Comparison of ENCODE assay signal across 21 cellular contexts in genomic region chr2:239362497-239362896, GRCh38.
"Had no signal": no experiment of that assay in that cellular context is flagged by ENCODE, and none has a peak within 500 bp of the region (broad histone marks: within the 10 kb centered on the region; RNA-seq: fewer than 3 reads in every experiment).

No MANE protein-coding gene starts in this region.

- H3K9me3 ChIP-seq: colonic mucosa, heart left ventricle, left lung, lower lobe of right lung, ovary, right lobe of liver, spleen, testis, tibial nerve had no signal

- H3K27ac ChIP-seq: colonic mucosa, left lung, lower lobe of right lung, ovary, right lobe of liver, spleen, testis, tibial nerve had no signal

- H3K27me3 ChIP-seq: colonic mucosa, heart left ventricle, left lung, ovary, right lobe of liver, spleen, testis, tibial nerve had no signal

- DNase-seq: colonic mucosa; dermis blood vessel endothelial cell; foreskin melanocyte; heart left ventricle; hippocampal formation; islet precursor cell; left lung; lower lobe of right lung; mesendoderm; naive thymus-derived CD4-positive, alpha-beta T cell; ovary; right lobe of liver; spleen; stimulated activated CD4-positive, alpha-beta T cell treated with anti-CD3 and anti-CD28 coated beads, Interleukin-15, amount 100 ng/mL, for 24 hours; stimulated activated CD4-positive, alpha-beta T cell treated with anti-CD3 and anti-CD28 coated beads, Interleukin-1b, Interleukin-23, amount 100 ng/mL, for 48 hours; stimulated activated CD4-positive, alpha-beta T cell treated with anti-CD3 and anti-CD28 coated beads, Interleukin-4, amount 100 ng/mL, for 24 hours; testis had no signal

- H3K27me3 Mint-ChIP-seq: naive thymus-derived CD4-positive, alpha-beta T cell; stimulated activated memory B cell treated with anti-CD40 and anti-IgM and Interleukin-4, amounts not matched to agents 10 μg/mL and 1 μg/mL and 100 μg/mL, for 72 hours; stimulated activated naive CD8-positive, alpha-beta T cell treated with anti-CD3 and anti-CD28 coated beads, Interleukin-15, Interleukin-2, amounts not matched to agents 100 ng/mL and 50 ng/mL, for 24 hours had no signal

- H3K9me3 Mint-ChIP-seq: naive thymus-derived CD4-positive, alpha-beta T cell; neural crest cell; stimulated activated memory B cell treated with anti-CD40 and anti-IgM and Interleukin-4, amounts not matched to agents 10 μg/mL and 1 μg/mL and 100 μg/mL, for 72 hours; stimulated activated naive CD8-positive, alpha-beta T cell treated with anti-CD3 and anti-CD28 coated beads, Interleukin-15, Interleukin-2, amounts not matched to agents 100 ng/mL and 50 ng/mL, for 24 hours had no signal

- H3K4me1 Mint-ChIP-seq: stimulated activated memory B cell treated with anti-CD40 and anti-IgM and Interleukin-4, amounts not matched to agents 10 μg/mL and 1 μg/mL and 100 μg/mL, for 72 hours had no signal

- H3K36me3 ChIP-seq: colonic mucosa, heart left ventricle, left lung, lower lobe of right lung, ovary, right lobe of liver, tibial nerve had no signal

- ATAC-seq: left lung; lower lobe of right lung; naive thymus-derived CD4-positive, alpha-beta T cell; right lobe of liver; stimulated activated memory B cell treated with anti-CD40 and anti-IgM and Interleukin-4, amounts not matched to agents 10 μg/mL and 1 μg/mL and 100 μg/mL, for 72 hours had no signal

- H3K4me3 Mint-ChIP-seq: naive thymus-derived CD4-positive, alpha-beta T cell; neural crest cell; stimulated activated memory B cell treated with anti-CD40 and anti-IgM and Interleukin-4, amounts not matched to agents 10 μg/mL and 1 μg/mL and 100 μg/mL, for 72 hours; stimulated activated naive CD8-positive, alpha-beta T cell treated with anti-CD3 and anti-CD28 coated beads, Interleukin-15, Interleukin-2, amounts not matched to agents 100 ng/mL and 50 ng/mL, for 24 hours had no signal

- H3K27ac Mint-ChIP-seq: stimulated activated memory B cell treated with anti-CD40 and anti-IgM and Interleukin-4, amounts not matched to agents 10 μg/mL and 1 μg/mL and 100 μg/mL, for 72 hours; stimulated activated naive CD8-positive, alpha-beta T cell treated with anti-CD3 and anti-CD28 coated beads, Interleukin-15, Interleukin-2, amounts not matched to agents 100 ng/mL and 50 ng/mL, for 24 hours had no signal

- H3K4me3 ChIP-seq: colonic mucosa, heart left ventricle, left lung, lower lobe of right lung, ovary, right lobe of liver, spleen, testis, tibial nerve had no signal

- H3K4me1 ChIP-seq: colonic mucosa, left lung, lower lobe of right lung, testis had no signal
